Comparison of ENCODE assay signal across 21 cellular contexts in genomic region chr13:113146750-113147149, GRCh38. TPM values are rescaled to one million over a fixed set of nuclear protein-coding genes. Genes with fewer than 3 reads are reported as not detected.
A peak's percentile ranks its signal among the peaks of the same experiment; 100 is the strongest.
DNase-seq lines count a peak whose midpoint lies in the region; TF ChIP-seq lines count a peak whose summit lies in the region.
"Had no signal": no experiment of that assay in that cellular context is flagged by ENCODE, and none has a peak within 500 bp of the region (broad histone marks: within the 10 kb centered on the region; RNA-seq: fewer than 3 reads in every experiment).

No MANE protein-coding gene starts in this region.

- H3K18ac ChIP-seq in H9 (ENCODE audit: insufficient read length, low read depth, low read length) (no peak overlapping the region), neuronal stem cell (ENCODE audit: low read length) (no peak overlapping the region)

- H3K4me1 Mint-ChIP-seq in H9, result peaks cover 2 to 16% of the 10 kb centered on the region in 2 experiments; a peak in 2 of 4 replicates

- no peaks in the 10 kb centered on the region for H3K79me2 ChIP-seq in H9 (ENCODE audit: insufficient read depth, low read length)

- no peaks in the 10 kb centered on the region for H3K36me3 ChIP-seq in neuronal stem cell (replicated peaks in 1 of 2; ENCODE audit: control insufficient read depth in 2 of 2, insufficient read depth in 2 of 2, low read length in 2 of 2)

- H3K4me3 ChIP-seq in neuronal stem cell (ENCODE audit: low read length in 2 of 2), result no peak overlapping the region
- H3K4me3 ChIP-seq: GM23338 had no signal

- H3K9me3 ChIP-seq in H9 (ENCODE audit: control insufficient read depth, low read depth, low read length) (no peaks in the 10 kb centered on the region), neuronal stem cell (replicated peaks in 1 of 2; ENCODE audit: control insufficient read depth in 2 of 2, insufficient read depth in 1 of 2, low read depth in 1 of 2, low read length in 2 of 2) (no peaks in the 10 kb centered on the region)

- H2AFZ ChIP-seq in H9 (ENCODE audit: low read length) (no peak overlapping the region), neuronal stem cell (ENCODE audit: low read length) (no peak overlapping the region)
- H2AFZ ChIP-seq: GM23338 had no signal

- no peak overlapping the region; the same call in 1 of the 2 replicates for H3K14ac ChIP-seq in H9 (ENCODE audit: insufficient read depth, low read length)
- no peak overlapping the region for H3K14ac ChIP-seq in neuronal stem cell (ENCODE audit: low read length)

- H3K27me3 ChIP-seq in H9 (ENCODE audit: insufficient read depth, low read length) (no peaks in the 10 kb centered on the region; the same call in 1 of the 2 replicates), neuronal stem cell (ENCODE audit: control insufficient read depth in 3 of 3, insufficient read depth in 3 of 3, low read depth in 1 of 3, low read length in 3 of 3) (peaks cover 0 to 3% (median 1%) of the 10 kb centered on the region in 3 experiments)

- no peak overlapping the region for H2AK5ac ChIP-seq in H9 (ENCODE audit: insufficient read length, low read length)
- H2AK5ac ChIP-seq in neuronal stem cell (ENCODE audit: low read depth, low read length), result peak overlapping the region; percentile 20

- no peaks in the 10 kb centered on the region; a peak in 2 of 7 replicates for H3K36me3 Mint-ChIP-seq in H9 (ENCODE audit: insufficient read depth in 1 of 3, low read depth in 3 of 3)

- H3K9ac ChIP-seq in H9 (ENCODE audit: extremely low read depth, insufficient read length, low read length) (no peak overlapping the region), neuronal stem cell (ENCODE audit: low read depth, low read length, poor library complexity) (no peak overlapping the region)

- H3K79me1 ChIP-seq in H9 (ENCODE audit: insufficient read depth, low read depth, low read length, poor library complexity, severe bottlenecking), result no peaks in the 10 kb centered on the region
- no peaks in the 10 kb centered on the region for H3K79me1 ChIP-seq in neuronal stem cell (ENCODE audit: low read depth, low read length)

- H3K23ac ChIP-seq in H9 (ENCODE audit: insufficient read length, low read depth, low read length), result no peak overlapping the region
- peak overlapping the region; percentile 48 for H3K23ac ChIP-seq in neuronal stem cell (ENCODE audit: low read depth, low read length, poor library complexity)

- H3K9me3 Mint-ChIP-seq in H9, result no peaks in the 10 kb centered on the region; a peak in 1 of 5 replicates
- H3K9me3 Mint-ChIP-seq: CD4-positive, alpha-beta T cell; GM23338 had no signal

- H4K91ac ChIP-seq in H9 (ENCODE audit: insufficient read length, low read depth, low read length) (no peak overlapping the region), neuronal stem cell (ENCODE audit: low read depth, low read length, poor library complexity) (no peak overlapping the region)

- H2BK15ac ChIP-seq in H9 (ENCODE audit: low read depth, low read length) (no peak overlapping the region), neuronal stem cell (ENCODE audit: low read length) (no peak overlapping the region)

- WGBS in H9 (ENCODE audit: extremely low coverage, insufficient read length, low lambda C conversion rate), result no CpG with 5 or more reads among the region's 9 CpGs
- no CpG with 5 or more reads among the region's 9 CpGs for WGBS in neuronal stem cell (ENCODE audit: extremely low coverage in 2 of 2, insufficient read length in 2 of 2, insufficient replicate concordance in 1 of 2), 2 donors

- DNase-seq in activated CD8-positive, alpha-beta memory T cell treated with anti-CD3 and anti-CD28 coated beads, Interleukin-2, amount 50 U/mL, for 48 hours, result peak; percentile 42
- no peak for DNase-seq in activated CD8-positive, alpha-beta memory T cell treated with anti-CD3 and anti-CD28 coated beads, Interleukin-2, amount 50 U/mL, for 4 hours
- DNase-seq in H9 (peak; percentile 18), ecto neural progenitor cell (ENCODE audit: low spot score) (peak; percentile 32), neuronal stem cell (ENCODE audit: low spot score) (no peak), NCI-H2107 (lab: John Stamatoyannopoulos, UW) (no peak), OCI-M2 (lab: John Stamatoyannopoulos, UW; ENCODE audit: unreplicated experiment) (no peak), middle frontal gyrus (ENCODE audit: extremely low spot score, low spot score) (no peak)
- DNase-seq: CD4-positive, alpha-beta T cell; GF-D8; KBM-7; NCI-H1105 treated with DMSO at 0.1 percent for 48 hours; NCI-H1694 treated with DMSO at 0.1 percent for 48 hours; NCI-H2227 treated with DMSO at 0.1 percent for 48 hours; NCI-H510A treated with DMSO at 0.1 percent for 48 hours; NCI-H82; OCI-M1; SHP77 treated with DMSO at 0.1 percent for 48 hours had no signal

- H3K4me3 Mint-ChIP-seq in H9, result no peak overlapping the region
- H3K4me3 Mint-ChIP-seq: CD4-positive, alpha-beta T cell; GM23338 had no signal

- no peak overlapping the region for H2BK120ac ChIP-seq in H9 (ENCODE audit: low read depth, low read length, poor library complexity, severe bottlenecking)
- no peak overlapping the region for H2BK120ac ChIP-seq in neuronal stem cell (ENCODE audit: low read depth, low read length)

- H3K4ac ChIP-seq in H9 (ENCODE audit: low read depth, low read length) (no peak overlapping the region), neuronal stem cell (ENCODE audit: low read length) (no peak overlapping the region)

- no peaks in the 10 kb centered on the region for H3K23me2 ChIP-seq in H9 (ENCODE audit: insufficient read length, low read depth, low read length, poor library complexity, severe bottlenecking)

- no peaks in the 10 kb centered on the region for H3K4me1 ChIP-seq in H9 (ENCODE audit: insufficient read depth, low read length)
- H3K4me1 ChIP-seq in neuronal stem cell (ENCODE audit: control insufficient read depth in 2 of 2, insufficient read depth in 1 of 2, low read depth in 1 of 2, low read length in 2 of 2), result peaks cover 0 to 7% of the 10 kb centered on the region in 2 donors

- no peaks in the 10 kb centered on the region for H4K20me1 ChIP-seq in H9 (ENCODE audit: control insufficient read depth, insufficient read depth, insufficient read length)

- H2BK5ac ChIP-seq in H9 (ENCODE audit: insufficient read length, low read length), result no peak overlapping the region
- no peak overlapping the region for H2BK5ac ChIP-seq in neuronal stem cell (ENCODE audit: low read length)

- no peak overlapping the region for H4K5ac ChIP-seq in H9 (ENCODE audit: insufficient read length, low read depth, low read length)

- no peak overlapping the region for H2BK12ac ChIP-seq in H9 (ENCODE audit: insufficient read length, low read depth, low read length)
- H2BK12ac ChIP-seq in neuronal stem cell (ENCODE audit: low read length), result no peak overlapping the region

- no peak overlapping the region for H3K4me2 ChIP-seq in H9 (ENCODE audit: insufficient read depth, insufficient read length, low read length)
- H3K4me2 ChIP-seq in neuronal stem cell (ENCODE audit: insufficient read depth, low read length, poor library complexity, severe bottlenecking), result no peak overlapping the region
- H3K4me2 ChIP-seq: GM23338 had no signal

- H3K27ac ChIP-seq in H9 (ENCODE audit: insufficient read length, low read depth, low read length) (no peak overlapping the region), neuronal stem cell (replicated peaks; ENCODE audit: low read length) (no peak overlapping the region)

- no peak overlapping the region for H2BK20ac ChIP-seq in H9 (ENCODE audit: low read depth, low read length, poor library complexity, severe bottlenecking)

- H3K56ac ChIP-seq in H9 (ENCODE audit: insufficient read length, low read depth, low read length), result no peak overlapping the region

- H4K8ac ChIP-seq in H9 (replicated peaks; ENCODE audit: insufficient read length, low read depth, low read length) (no peak overlapping the region), neuronal stem cell (ENCODE audit: low read depth, low read length) (no peak overlapping the region)

- TF ChIP-seq CTCF in H9 (conservative IDR thresholded peaks at IDR 0.05), result no peak

- H3T11ph ChIP-seq in H9 (ENCODE audit: low read length), result no peak overlapping the region

- H3K27me3 Mint-ChIP-seq in H9 (ENCODE audit: low read depth), result peaks cover 13% of the 10 kb centered on the region
- H3K27me3 Mint-ChIP-seq: CD4-positive, alpha-beta T cell had no signal

- H3K27ac Mint-ChIP-seq in H9, result no peak overlapping the region; a peak in 1 of 7 replicates
- H3K27ac Mint-ChIP-seq: CD4-positive, alpha-beta T cell; GM23338 had no signal

RNA-seq across cellular contexts. Expression of gene PROZ, which starts 11.7 kb away (rescaled TPM):
- not detected in 2 replicates for total RNA-seq in H9 (2021)
- polyA plus RNA-seq in neuronal stem cell (2013, experiment 1 of 2), result 0.13 TPM
- polyA plus RNA-seq in neuronal stem cell (2013, experiment 2 of 2), result 0.06 TPM
- total RNA-seq: CD4-positive, alpha-beta T cell; GM23338; RPMI7951 had no signal
- polyA plus RNA-seq: BJ had no signal

RNA-seq across cellular contexts. Expression of gene F10, which starts 24.2 kb away (rescaled TPM):
- 1.7 TPM in 2 replicates for total RNA-seq in H9 (2021)
- polyA plus RNA-seq in neuronal stem cell (2013, experiment 1 of 2), result 3.9 TPM
- polyA plus RNA-seq in neuronal stem cell (2013, experiment 2 of 2), result 3.2 TPM
- total RNA-seq: CD4-positive, alpha-beta T cell; RPMI7951 had no signal

RNA-seq across cellular contexts. Expression of gene F7, which starts 41.2 kb away (rescaled TPM):
- 0.66 and 0.81 TPM in 2 replicates for total RNA-seq in H9 (2021)
- 0.68 TPM for polyA plus RNA-seq in neuronal stem cell (2013, experiment 1 of 2)
- 0.62 TPM for polyA plus RNA-seq in neuronal stem cell (2013, experiment 2 of 2)
- total RNA-seq: CD4-positive, alpha-beta T cell; RPMI7951 had no signal

Comparison
In these comparisons a context has a peak if more than half of its experiments do, and no peak if none do; other contexts are left out.
1. DNase-seq: peak in activated CD8-positive, alpha-beta memory T cell treated with anti-CD3 and anti-CD28 coated beads, Interleukin-2, amount 50 U/mL, for 48 hours (single experiment), H9 (single experiment) and ecto neural progenitor cell (single experiment); none in activated CD8-positive, alpha-beta memory T cell treated with anti-CD3 and anti-CD28 coated beads, Interleukin-2, amount 50 U/mL, for 4 hours (single experiment), neuronal stem cell (single experiment), NCI-H2107 (single experiment), OCI-M2 (single experiment) and middle frontal gyrus (single experiment).